In genomic region chr12:82730832-82731497, GRCh38 we compare ENCODE assay signal across 19 cellular contexts. TPM values are rescaled to one million over a fixed set of nuclear protein-coding genes. Genes with fewer than 3 reads are reported as not detected.
DNase-seq lines count a peak whose midpoint lies in the region; ATAC-seq, FAIRE-seq and TF ChIP-seq lines count a peak whose summit lies in the region.
"Had no signal": no experiment of that assay in that cellular context is flagged by ENCODE, and none has a peak within 500 bp of the region (broad histone marks: within the 10 kb centered on the region; RNA-seq: fewer than 3 reads in every experiment).

No MANE protein-coding gene starts in this region.

- H3K36me3 ChIP-seq in MG63 (no peaks in the 10 kb centered on the region), HepG2 (replicated peaks in 1 of 2; ENCODE audit: control insufficient read depth in 1 of 2, insufficient read depth in 2 of 2, low read length in 2 of 2) (no peaks in the 10 kb centered on the region)
- H3K36me3 ChIP-seq: BLaER1 treated with 17β-estradiol and CSF1 and Interleukin-3, amounts not matched to agents 10 nM and 100 nM; cardiac muscle cell; SJSA1 had no signal

- BruUV-seq in HepG2 (replicated peaks; lab: Mats Ljungman, UMichigan): no TSS peak

- H3K27ac ChIP-seq in HepG2 (ENCODE audit: extremely low read length, insufficient read depth, low read length): no peak overlapping the region
- H3K27ac ChIP-seq: BLaER1 treated with 17β-estradiol and CSF1 and Interleukin-3, amounts not matched to agents 10 nM and 100 nM; cardiac muscle cell; esophagus squamous epithelium; parathyroid adenoma; PC-9; SJSA1 had no signal

- no peak overlapping the region for H3K4me3 ChIP-seq in MG63
- H3K4me3 ChIP-seq in astrocyte of the cerebellum (ENCODE audit: low read depth, low read length): no peak overlapping the region
- H3K4me3 ChIP-seq in HepG2 (replicated peaks in 1 of 3; ENCODE audit: insufficient read depth in 1 of 3, low read depth in 2 of 3, low read length in 3 of 3): no peak overlapping the region
- H3K4me3 ChIP-seq: BLaER1 treated with 17β-estradiol and CSF1 and Interleukin-3, amounts not matched to agents 10 nM and 100 nM; cardiac muscle cell; esophagus squamous epithelium; PC-9; SJSA1 had no signal

- H3K9me3 ChIP-seq in MG63: no peaks in the 10 kb centered on the region
- H3K9me3 ChIP-seq in HepG2 (ENCODE audit: low read length): no peaks in the 10 kb centered on the region
- H3K9me3 ChIP-seq: SJSA1 had no signal

- CTCF ChIA-PET in HepG2 (lab: Yijun Ruan, JAX; ENCODE audit: low intra/inter-chr PET ratio, low total read pairs): no interaction called here

- TF ChIP-seq EP300 in HepG2 (IDR thresholded peaks at IDR 0.05; ENCODE audit: low read depth in 2 of 2, low read length in 2 of 2) (no peak), HepG2 (CRISPR knock-in tag; IDR thresholded peaks at IDR 0.05; ENCODE audit: borderline replicate concordance) (no peak)

- no peak overlapping the region for H3K4me2 ChIP-seq in HepG2 (ENCODE audit: low read depth, low read length)
- H3K4me2 ChIP-seq: BLaER1 treated with 17β-estradiol and CSF1 and Interleukin-3, amounts not matched to agents 10 nM and 100 nM; PC-9 had no signal

- ATAC-seq in HepG2: peak; percentile 38; the same call in 1 of the 3 replicates
- ATAC-seq: naive thymus-derived CD4-positive, alpha-beta T cell; stimulated activated naive CD8-positive, alpha-beta T cell treated with anti-CD3 and anti-CD28 coated beads, Interleukin-15, amount 100 ng/mL, for 72 hours had no signal

- H3K79me2 ChIP-seq in HepG2 (ENCODE audit: insufficient read depth, low read length): no peaks in the 10 kb centered on the region
- H3K79me2 ChIP-seq: parathyroid adenoma had no signal

- no peak for TF ChIP-seq POLR2A in HepG2 (IDR thresholded peaks at IDR 0.05; ENCODE audit: insufficient read depth in 1 of 2, low read depth in 2 of 2, low read length in 2 of 2)

- no peaks in the 10 kb centered on the region for H3K4me1 ChIP-seq in HepG2 (ENCODE audit: insufficient read depth, low read length)
- H3K4me1 ChIP-seq: BLaER1 treated with 17β-estradiol and CSF1 and Interleukin-3, amounts not matched to agents 10 nM and 100 nM; esophagus squamous epithelium; parathyroid adenoma; SJSA1 had no signal

- FAIRE-seq in HepG2 (lab: Jason Lieb, UNC): no peak

- no peak for TF ChIP-seq RAD21 in HepG2 (CRISPR knock-in tag; IDR thresholded peaks at IDR 0.05)

- no peak overlapping the region for H3K9ac ChIP-seq in HepG2 (ENCODE audit: insufficient read depth, low read depth, low read length)
- H3K9ac ChIP-seq: BLaER1 treated with 17β-estradiol and CSF1 and Interleukin-3, amounts not matched to agents 10 nM and 100 nM; parathyroid adenoma had no signal

- no peak overlapping the region for H2AFZ ChIP-seq in HepG2 (ENCODE audit: low read length)
- H2AFZ ChIP-seq: parathyroid adenoma, PC-9 had no signal

- peak; percentile 29 for DNase-seq in AG20443 (ENCODE audit: low spot score)
- DNase-seq in MG63: peak; percentile 25
- DNase-seq in astrocyte of the cerebellum (ENCODE audit: low read depth): peak; percentile 46
- DNase-seq in HepG2 (ENCODE audit: low spot score): peak; percentile 4
- no peak for DNase-seq in activated CD4-positive, CD25-positive, alpha-beta regulatory T cell (lab: John Stamatoyannopoulos, UW)
- DNase-seq in KG1 (lab: John Stamatoyannopoulos, UW): no peak
- no peak for DNase-seq in AML-193 (lab: John Stamatoyannopoulos, UW)
- DNase-seq: activated CD4-positive, CD25-positive, alpha-beta regulatory T cell treated with anti-CD3 and anti-CD28 coated beads, Interleukin-2, amount 50 U/mL, for 72 hours; esophagus squamous epithelium; naive thymus-derived CD4-positive, alpha-beta T cell; NCI-H187; NCI-H526; PC-9; stimulated activated CD4-positive, alpha-beta T cell treated with anti-CD3 and anti-CD28 coated beads, Interleukin-1b, Interleukin-23, amount 100 ng/mL, for 48 hours; stimulated activated naive CD8-positive, alpha-beta T cell treated with anti-CD3 and anti-CD28 coated beads, Interleukin-15, amount 100 ng/mL, for 72 hours had no signal

- POLR2A ChIA-PET in HepG2 (lab: Yijun Ruan, JAX): no interaction called here

- H4K20me1 ChIP-seq in HepG2 (ENCODE audit: insufficient read depth, low read length): no peaks in the 10 kb centered on the region
- H4K20me1 ChIP-seq: BLaER1 treated with 17β-estradiol and CSF1 and Interleukin-3, amounts not matched to agents 10 nM and 100 nM had no signal

- intact Hi-C loops in HepG2 (cut with micrococcal nuclease; ENCODE audit: unreplicated experiment): no loop called here

- in situ Hi-C loops in astrocyte of the cerebellum (cut with HindIII; ENCODE audit: low sequenced_read_pairs): no loop called here
- in situ Hi-C loops in HepG2 (cut with HindIII; ENCODE audit: extremely low pct_ligation_motif_present, low pct_unique_long_range_greater_than_20kb): no loop called here

- H3K27me3 ChIP-seq in MG63 (no peaks in the 10 kb centered on the region), HepG2 (ENCODE audit: control insufficient read depth in 1 of 2, insufficient read depth in 2 of 2, low read length in 2 of 2) (no peaks in the 10 kb centered on the region)
- H3K27me3 ChIP-seq: BLaER1 treated with 17β-estradiol and CSF1 and Interleukin-3, amounts not matched to agents 10 nM and 100 nM; cardiac muscle cell; esophagus squamous epithelium; SJSA1 had no signal

- 18% methylated on average over 9 of the region's 9 CpGs for WGBS in HepG2 (ENCODE audit: low lambda C conversion rate)

- TF ChIP-seq CTCF in astrocyte of the cerebellum (IDR thresholded peaks at IDR 0.05; ENCODE audit: low read depth, low read length, missing control alignments): no peak
- no peak for TF ChIP-seq CTCF in HepG2 (CRISPR knock-in tag; IDR thresholded peaks at IDR 0.05)

TF ChIP-seq in HepG2, 621 proteins besides CTCF, POLR2A, EP300 and RAD21:
- TF ChIP-seq MTERF4 (CRISPR knock-in tag; IDR thresholded peaks at IDR 0.05) (no peak), ZFP37 (CRISPR knock-in tag; IDR thresholded peaks at IDR 0.05; ENCODE audit: borderline replicate concordance) (no peak), CEBPG (CRISPR knock-in tag; IDR thresholded peaks at IDR 0.05) (peak; percentile 77), SETDB1 (CRISPR knock-in tag; IDR thresholded peaks at IDR 0.05; ENCODE audit: borderline replicate concordance) (no peak), SKI (IDR thresholded peaks at IDR 0.05; ENCODE audit: partially characterized antibody) (no peak), TFAP4 (IDR thresholded peaks at IDR 0.05; ENCODE audit: borderline replicate concordance, low read depth) (no peak), RBAK (CRISPR knock-in tag; IDR thresholded peaks at IDR 0.05) (peak; percentile 97), CEBPB (IDR thresholded peaks at IDR 0.05; ENCODE audit: borderline replicate concordance, low read depth, low read length) (peak; percentile 87; the same call in 1 of the 2 replicates), SOX6 (IDR thresholded peaks at IDR 0.05) (no peak), SOX6 (CRISPR knock-in tag; IDR thresholded peaks at IDR 0.05) (peak; percentile 29; the same call in 1 of the 2 replicates), NONO (IDR thresholded peaks at IDR 0.05) (no peak), NONO (CRISPR knock-in tag; conservative IDR thresholded peaks at IDR 0.05) (no peak)

RNA-seq across cellular contexts. Expression of gene TMTC2, which starts 44.3 kb away (rescaled TPM):
- total RNA-seq in MG63 (2014; rRNA removed; shearing (Covaris generic); ENCODE audit: low replicate concordance): 1.8 and 2.2 TPM in 2 replicates
- 0.25 and 0.55 TPM in 2 replicates for total RNA-seq in HepG2 (2016; rRNA removed; fragmentation: Illumina TruSeq; extraction: Trizol)
- total RNA-seq in HepG2 (2016; cell fraction: cytosol; rRNA removed; fragmentation: Illumina TruSeq; extraction: Trizol; ENCODE audit: low read depth): 0.91 and 1.2 TPM in 2 replicates
- total RNA-seq in HepG2 (2016; cell fraction: insoluble cytoplasmic fraction; rRNA removed; fragmentation: Illumina TruSeq; extraction: Trizol): 0.42 and 0.65 TPM in 2 replicates
- total RNA-seq in HepG2 (2016; cell fraction: membrane; rRNA removed; fragmentation: Illumina TruSeq; extraction: Trizol): 0.48 and 0.59 TPM in 2 replicates
- total RNA-seq in HepG2 (2016; cell fraction: nucleus; rRNA removed; fragmentation: Illumina TruSeq; extraction: Trizol): 1.6 and 1.8 TPM in 2 replicates
- polyA plus RNA-seq in HepG2 (2011; rRNA removed): 0.63 and 0.76 TPM in 2 replicates
- polyA plus RNA-seq in HepG2 (2011; cell fraction: cytosol; rRNA removed): 0.25 and 0.50 TPM in 2 replicates
- polyA plus RNA-seq in HepG2 (2011; cell fraction: nucleus; rRNA removed): 2.6 and 2.8 TPM in 2 replicates
- polyA plus RNA-seq in HepG2 (2012): 0.28 and 0.37 TPM in 2 replicates
- polyA plus RNA-seq in HepG2 (2016; cell fraction: cytosol; fragmentation: Illumina TruSeq; extraction: Trizol; ENCODE audit: low read depth): 0.02 and 0.08 TPM in 2 replicates
- 0.17 and 0.21 TPM in 2 replicates for polyA plus RNA-seq in HepG2 (2016; cell fraction: insoluble cytoplasmic fraction; fragmentation: Illumina TruSeq; extraction: Trizol; ENCODE audit: low read depth)
- 0.06 TPM in 1 of 2 replicates, not detected in the other for polyA plus RNA-seq in HepG2 (2016; cell fraction: membrane; fragmentation: Illumina TruSeq; extraction: Trizol; ENCODE audit: low read depth)
- polyA plus RNA-seq in HepG2 (2016; cell fraction: nucleus; fragmentation: Illumina TruSeq; extraction: Trizol; ENCODE audit: insufficient read depth, low read depth): 0.47 and 0.68 TPM in 2 replicates
- polyA minus RNA-seq in HepG2 (2011; rRNA and poly(A)+ RNA removed; ENCODE audit: low replicate concordance): 1.3 and 5.8 TPM in 2 replicates
- polyA minus RNA-seq in HepG2 (2011; cell fraction: cytosol; rRNA and poly(A)+ RNA removed): 0.62 and 0.69 TPM in 2 replicates
- polyA minus RNA-seq in HepG2 (2011; cell fraction: nucleus; rRNA and poly(A)+ RNA removed): 2.1 and 2.8 TPM in 2 replicates
- polyA plus RNA-seq: naive thymus-derived CD4-positive, alpha-beta T cell had no signal

Comparison
In these comparisons a context has a peak if more than half of its experiments do, and no peak if none do; other contexts are left out.
1. DNase-seq: peak in AG20443 (single experiment), MG63 (single experiment), astrocyte of the cerebellum (single experiment) and HepG2 (single experiment); none in activated CD4-positive, CD25-positive, alpha-beta regulatory T cell (0 of 4), KG1 (single experiment) and AML-193 (0 of 2).